23 cellular contexts compared by ENCODE assay signal in genomic region chr1:91005285-91005684, GRCh38. TPM values are rescaled to one million over a fixed set of nuclear protein-coding genes. Genes with fewer than 3 reads are reported as not detected.
A peak's percentile ranks its signal among the peaks of the same experiment; 100 is the strongest.
DNase-seq lines count a peak whose midpoint lies in the region; ATAC-seq, FAIRE-seq and TF ChIP-seq lines count a peak whose summit lies in the region.
"Had no signal": no experiment of that assay in that cellular context is flagged by ENCODE, and none has a peak within 500 bp of the region (broad histone marks: within the 10 kb centered on the region; RNA-seq: fewer than 3 reads in every experiment).

No MANE protein-coding gene starts in this region.

- no peaks in the 10 kb centered on the region for H3K36me3 ChIP-seq in pancreas
- no peaks in the 10 kb centered on the region for H3K36me3 ChIP-seq in sigmoid colon

- TF ChIP-seq CTCF in pancreas (IDR thresholded peaks at IDR 0.05) (no peak), sigmoid colon (IDR thresholded peaks at IDR 0.05) (no peak)

- no peaks in the 10 kb centered on the region for H3K27me3 Mint-ChIP-seq in activated T-cell treated with anti-CD3 and anti-CD28 coated beads, Interleukin-2, amount 50 U/mL, for 72 hours (ENCODE audit: low read depth)
- no peaks in the 10 kb centered on the region for H3K27me3 Mint-ChIP-seq in activated T-cell treated with anti-CD3 and anti-CD28 coated beads, Interleukin-2, amount 50 U/mL, for 4 hours (ENCODE audit: low read depth)
- H3K27me3 Mint-ChIP-seq in T-cell: no peaks in the 10 kb centered on the region

- H3K27me3 ChIP-seq in pancreas (no peaks in the 10 kb centered on the region), sigmoid colon (no peaks in the 10 kb centered on the region)
- H3K27me3 ChIP-seq: SJSA1 had no signal

- ATAC-seq in activated T-cell treated with anti-CD3 and anti-CD28 coated beads, Interleukin-2, amount 50 U/mL, for 72 hours (replicated peaks in 1 of 2): no peak
- ATAC-seq in activated T-cell treated with anti-CD3 and anti-CD28 coated beads, Interleukin-2, amount 50 U/mL, for 4 hours: no peak
- ATAC-seq in T-cell (replicated peaks in 1 of 4) (no peak), left colon (peak; percentile 78), pancreas (no peak)

- FAIRE-seq in pancreas (lab: Jason Lieb, UNC): peak; percentile 39
- FAIRE-seq: GM18507, HepG2 had no signal

- peak overlapping the region in 1 of 2 donors; percentile 17 for H3K4me3 Mint-ChIP-seq in activated T-cell treated with anti-CD3 and anti-CD28 coated beads, Interleukin-2, amount 50 U/mL, for 72 hours
- no peak overlapping the region for H3K4me3 Mint-ChIP-seq in activated T-cell treated with anti-CD3 and anti-CD28 coated beads, Interleukin-2, amount 50 U/mL, for 4 hours
- peak overlapping the region in 2 of 3 donors; percentile 7 to 18 for H3K4me3 Mint-ChIP-seq in T-cell

- DNase-seq in activated T-cell treated with anti-CD3 and anti-CD28 coated beads, Interleukin-2, amount 50 U/mL, for 72 hours: no peak
- DNase-seq in activated T-cell treated with anti-CD3 and anti-CD28 coated beads, Interleukin-2, amount 50 U/mL, for 4 hours: no peak
- DNase-seq in T-cell (no peak), left colon (no peak), pancreas (no peak), mucosa of gallbladder (ENCODE audit: low spot score) (no peak), NCI-H446 treated with DMSO at 0.1 percent for 48 hours (lab: John Stamatoyannopoulos, UW) (no peak), sigmoid colon (no peak)
- DNase-seq: ACHN, DMS53, H7, Kasumi-1, MV-4-11, NCI-H1694, NCI-H2029 treated with DMSO at 0.1 percent for 48 hours, NCI-H526 treated with DMSO at 0.1 percent for 48 hours, Right ventricle myocardium superior, RPMI8226 had no signal

- TF ChIP-seq POLR2A in sigmoid colon (IDR thresholded peaks at IDR 0.05): no peak

- H3K4me1 ChIP-seq in pancreas: peaks cover 0 to 6% (median 5%) of the 10 kb centered on the region in 3 donors
- peaks cover 0 to 19% (median 3%) of the 10 kb centered on the region in 4 donors for H3K4me1 ChIP-seq in sigmoid colon
- H3K4me1 ChIP-seq: SJSA1 had no signal

- CTCF ChIA-PET in T-cell (lab: Charles Lee): interaction anchor here (0.7 to 0.8 kb wide), 2 partner anchors 11 to 17 kb away, joined by 3 read pairs; no protein-coding TSS in a partner anchor

- H3K4me1 Mint-ChIP-seq in activated T-cell treated with anti-CD3 and anti-CD28 coated beads, Interleukin-2, amount 50 U/mL, for 72 hours (ENCODE audit: low read depth): peaks cover 54% of the 10 kb centered on the region
- H3K4me1 Mint-ChIP-seq in activated T-cell treated with anti-CD3 and anti-CD28 coated beads, Interleukin-2, amount 50 U/mL, for 4 hours (ENCODE audit: low read depth): peaks cover 72% of the 10 kb centered on the region
- peaks cover 78 to 82% (median 81%) of the 10 kb centered on the region in 3 donors for H3K4me1 Mint-ChIP-seq in T-cell

- peaks cover 11 to 43% of the 10 kb centered on the region in 2 donors for H3K36me3 Mint-ChIP-seq in activated T-cell treated with anti-CD3 and anti-CD28 coated beads, Interleukin-2, amount 50 U/mL, for 72 hours (ENCODE audit: insufficient read depth in 2 of 2)
- H3K36me3 Mint-ChIP-seq in activated T-cell treated with anti-CD3 and anti-CD28 coated beads, Interleukin-2, amount 50 U/mL, for 4 hours (ENCODE audit: insufficient read depth): peaks cover 17% of the 10 kb centered on the region
- H3K36me3 Mint-ChIP-seq in T-cell: peaks cover 31% of the 10 kb centered on the region

- POLR2A ChIA-PET in T-cell (lab: Charles Lee): interaction anchor here in 1 of 2 donors (0.6 kb wide), 1 partner anchor 12 kb away, joined by 3 read pairs; no protein-coding TSS in a partner anchor

- H3K9me3 ChIP-seq in pancreas: no peaks in the 10 kb centered on the region
- H3K9me3 ChIP-seq in sigmoid colon: no peaks in the 10 kb centered on the region
- H3K9me3 ChIP-seq: SJSA1 had no signal

- peaks cover 9 to 10% of the 10 kb centered on the region in 2 donors for H3K9me3 Mint-ChIP-seq in activated T-cell treated with anti-CD3 and anti-CD28 coated beads, Interleukin-2, amount 50 U/mL, for 72 hours
- peaks cover 7% of the 10 kb centered on the region for H3K9me3 Mint-ChIP-seq in activated T-cell treated with anti-CD3 and anti-CD28 coated beads, Interleukin-2, amount 50 U/mL, for 4 hours
- H3K9me3 Mint-ChIP-seq in T-cell: peaks cover 4 to 16% (median 4%) of the 10 kb centered on the region in 3 donors

- H3K27ac Mint-ChIP-seq in activated T-cell treated with anti-CD3 and anti-CD28 coated beads, Interleukin-2, amount 50 U/mL, for 72 hours: peak overlapping the region; percentile 90
- H3K27ac Mint-ChIP-seq in T-cell: peak overlapping the region; percentile 39 to 40

- no peak overlapping the region for H3K27ac ChIP-seq in pancreas
- H3K27ac ChIP-seq in sigmoid colon: no peak overlapping the region
- H3K27ac ChIP-seq: 22Rv1, PC-9, SJSA1 had no signal

- 78 to 84% methylated on average over 1 of the region's 1 CpG for WGBS in pancreas, 2 donors
- 34 to 74% methylated on average over 1 of the region's 1 CpG for WGBS in sigmoid colon, 2 donors

- TF ChIP-seq EP300 in sigmoid colon (IDR thresholded peaks at IDR 0.05): no peak

- H3K4me3 ChIP-seq in pancreas: no peak overlapping the region
- no peak overlapping the region for H3K4me3 ChIP-seq in sigmoid colon
- H3K4me3 ChIP-seq: PC-9, SJSA1 had no signal

- intact Hi-C loops in left colon (cut with DNase I, micrococcal nuclease): no loop called here
- intact Hi-C loops in pancreas (cut with DNase I): no loop called here
- intact Hi-C loops in sigmoid colon (cut with DNase I): no loop called here

RNA-seq across cellular contexts. Expression of gene ZNF644, which starts 16.6 kb away (rescaled TPM):
- total RNA-seq in activated T-cell treated with anti-CD3 and anti-CD28 coated beads, Interleukin-2, amount 50 U/mL, for 72 hours: 10 to 100 TPM; 54.7 to 68.6 TPM
- total RNA-seq in activated T-cell treated with anti-CD3 and anti-CD28 coated beads, Interleukin-2, amount 50 U/mL, for 4 hours: 10 to 100 TPM; 43.2 to 46.2 (median 44.2) TPM
- total RNA-seq in T-cell (100 to 1,000 TPM in 2 of 5 donors, 10 to 100 TPM in 3; 55.0 to 139 (median 62.7) TPM), left colon (10 to 100 TPM; 46.1 to 56.0 TPM), pancreas (10 to 100 TPM; 15.9 to 33.6 (median 22.6) TPM), mucosa of gallbladder (39.2 TPM), sigmoid colon (10 to 100 TPM; 55.1 to 74.2 (median 65.6) TPM)
- polyA plus RNA-seq in pancreas (10 to 100 TPM; 10.0 to 13.6 TPM), sigmoid colon (10 to 100 TPM; 17.4 to 21.0 (median 17.6) TPM)
